ENCODE assay signal across 27 cellular contexts in the genomic region with DNA sequence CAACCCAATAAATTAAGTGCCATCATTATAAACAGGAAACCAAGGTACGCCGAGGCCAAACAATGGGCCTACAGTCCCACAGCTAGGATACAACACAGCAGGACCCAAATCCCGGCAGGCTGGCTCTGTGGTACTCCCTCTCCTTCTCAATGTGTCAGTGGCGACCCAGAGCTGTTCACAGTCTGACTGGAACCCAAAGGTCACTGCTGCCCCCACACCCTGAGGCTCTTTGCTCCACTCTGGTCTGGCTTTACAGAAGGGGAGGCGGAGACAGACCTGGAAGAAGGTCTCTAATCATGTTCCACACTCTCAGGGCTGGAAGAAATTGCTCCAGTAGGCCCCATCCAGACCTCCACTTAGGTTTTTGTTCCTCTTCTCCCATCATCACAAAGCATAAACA. TPM values are rescaled to one million over a fixed set of nuclear protein-coding genes. Genes with fewer than 3 reads are reported as not detected.
"Had no signal": no experiment of that assay in that cellular context is flagged by ENCODE, and none has a peak within 500 bp of the region (broad histone marks: within the 10 kb centered on the region; RNA-seq: fewer than 3 reads in every experiment).

No MANE protein-coding gene starts in this region.

- H3K4me1 ChIP-seq: left lung, prostate gland, sigmoid colon, spleen, tibial nerve, uterus had no signal

- H3K27me3 ChIP-seq: left lung, ovary, sigmoid colon, spleen, tibial nerve, uterus had no signal

- H3K27ac Mint-ChIP-seq: memory B cell; naive thymus-derived CD4-positive, alpha-beta T cell; natural killer cell treated with Interleukin-12 subunit alpha and Interleukin-12 subunit beta and Interleukin-15 and Interleukin-18, amount 100 ng/mL, for 72 hours; stimulated activated memory B cell treated with anti-CD40 and anti-IgM and Interleukin-4, amounts not matched to agents 10 μg/mL and 1 μg/mL and 100 μg/mL, for 72 hours; stimulated activated naive CD8-positive, alpha-beta T cell treated with anti-CD3 and anti-CD28 coated beads, Interleukin-15, amount 100 ng/mL, for 72 hours; type B pancreatic cell had no signal

- H3K4me1 Mint-ChIP-seq: memory B cell; stimulated activated memory B cell treated with anti-CD40 and anti-IgM and Interleukin-4, amounts not matched to agents 10 μg/mL and 1 μg/mL and 100 μg/mL, for 72 hours; stimulated activated naive CD8-positive, alpha-beta T cell treated with anti-CD3 and anti-CD28 coated beads, Interleukin-15, amount 100 ng/mL, for 72 hours had no signal

- ATAC-seq: left colon; left lung; mucosa of descending colon; naive thymus-derived CD4-positive, alpha-beta T cell; natural killer cell treated with Interleukin-12 subunit alpha and Interleukin-12 subunit beta and Interleukin-15 and Interleukin-18, amount 100 ng/mL, for 72 hours; right cardiac atrium; stimulated activated memory B cell treated with anti-CD40 and anti-IgM and Interleukin-4, amounts not matched to agents 10 μg/mL and 1 μg/mL and 100 μg/mL, for 72 hours; stimulated activated naive CD8-positive, alpha-beta T cell treated with anti-CD3 and anti-CD28 coated beads, Interleukin-15, amount 100 ng/mL, for 72 hours had no signal

- H3K9me3 ChIP-seq: left lung, mucosa of descending colon, ovary, prostate gland, sigmoid colon, spleen, tibial nerve, uterus had no signal

- H3K9me3 Mint-ChIP-seq: memory B cell; natural killer cell treated with Interleukin-12 subunit alpha and Interleukin-12 subunit beta and Interleukin-15 and Interleukin-18, amount 100 ng/mL, for 72 hours; stimulated activated naive CD8-positive, alpha-beta T cell treated with anti-CD3 and anti-CD28 coated beads, Interleukin-15, amount 100 ng/mL, for 72 hours had no signal

- H3K36me3 ChIP-seq: left lung, ovary, prostate gland, sigmoid colon, spleen, tibial nerve, uterus had no signal

- H3K27me3 Mint-ChIP-seq: stimulated activated memory B cell treated with anti-CD40 and anti-IgM and Interleukin-4, amounts not matched to agents 10 μg/mL and 1 μg/mL and 100 μg/mL, for 72 hours had no signal

- H3K4me3 Mint-ChIP-seq: memory B cell; naive thymus-derived CD4-positive, alpha-beta T cell; natural killer cell treated with Interleukin-12 subunit alpha and Interleukin-12 subunit beta and Interleukin-15 and Interleukin-18, amount 100 ng/mL, for 72 hours; stimulated activated memory B cell treated with anti-CD40 and anti-IgM and Interleukin-4, amounts not matched to agents 10 μg/mL and 1 μg/mL and 100 μg/mL, for 72 hours; stimulated activated naive CD8-positive, alpha-beta T cell treated with anti-CD3 and anti-CD28 coated beads, Interleukin-15, amount 100 ng/mL, for 72 hours; type B pancreatic cell had no signal

- H3K4me3 ChIP-seq: left lung, lung, mucosa of descending colon, ovary, prostate gland, sigmoid colon, spleen, tibial nerve, uterus had no signal

- DNase-seq: hippocampal formation; kidney glomerular epithelial cell; left colon; left lung; midbrain; mucosa of descending colon; naive thymus-derived CD4-positive, alpha-beta T cell; nucleus accumbens; ovary; retina; right cardiac atrium; sigmoid colon; small intestine; spleen; stimulated activated CD4-positive, alpha-beta T cell treated with anti-CD3 and anti-CD28 coated beads, Interleukin-4, amount 100 ng/mL, for 24 hours; stimulated activated naive CD4-positive, alpha-beta T cell treated with Interleukin-2 at 50 U/mL for 16 hours; stimulated activated naive CD8-positive, alpha-beta T cell treated with anti-CD3 and anti-CD28 coated beads, Interleukin-15, amount 100 ng/mL, for 72 hours; substantia nigra; uterus had no signal

- FAIRE-seq: keratinocyte, small intestine had no signal

- H3K36me3 Mint-ChIP-seq: memory B cell; naive thymus-derived CD4-positive, alpha-beta T cell; natural killer cell treated with Interleukin-12 subunit alpha and Interleukin-12 subunit beta and Interleukin-15 and Interleukin-18, amount 100 ng/mL, for 72 hours; stimulated activated memory B cell treated with anti-CD40 and anti-IgM and Interleukin-4, amounts not matched to agents 10 μg/mL and 1 μg/mL and 100 μg/mL, for 72 hours; type B pancreatic cell had no signal

- H3K27ac ChIP-seq: left lung, ovary, prostate gland, sigmoid colon, spleen, tibial nerve, uterus had no signal

RNA-seq across cellular contexts. Expression of a gene that starts 48.5 kb away (rescaled TPM):
- polyA plus RNA-seq: naive thymus-derived CD4-positive, alpha-beta T cell had no signal
